In genomic region chr4:35151816-35152572, GRCh38 we compare ENCODE assay signal across 8 cellular contexts.
DNase-seq lines count a peak whose midpoint lies in the region; ATAC-seq and FAIRE-seq lines count a peak whose summit lies in the region.

No MANE protein-coding gene starts in this region.

- peak; percentile 79 for DNase-seq in DMS53 treated with DMSO at 0.1 percent for 48 hours (lab: John Stamatoyannopoulos, UW; ENCODE audit: unreplicated experiment)
- peak; percentile 6 for DNase-seq in HS-5 (ENCODE audit: low read depth)
- DNase-seq in RPMI7951 (ENCODE audit: low read depth): peak; percentile 8
- no peak for DNase-seq in kidney tubule cell (ENCODE audit: low spot score)
- no peak for DNase-seq in stimulated activated CD4-positive, alpha-beta T cell treated with anti-CD3 and anti-CD28 coated beads, Interleukin-4, amount 100 ng/mL, for 1 hour
- no peak for DNase-seq in stimulated activated CD4-positive, alpha-beta T cell treated with anti-CD3 and anti-CD28 coated beads, Interleukin-4, amount 100 ng/mL, for 4 hours

- ATAC-seq in HG02973 (IDR thresholded peaks at IDR 0.05; ENCODE audit: unreplicated experiment): no peak

- peak; percentile 79 for FAIRE-seq in islet of Langerhans (lab: Jason Lieb, UNC)

Comparison
In these comparisons a context has a peak if more than half of its experiments do, and no peak if none do; other contexts are left out.
1. DNase-seq: peak in DMS53 treated with DMSO at 0.1 percent for 48 hours (single experiment), HS-5 (single experiment) and RPMI7951 (single experiment); none in kidney tubule cell (single experiment), stimulated activated CD4-positive, alpha-beta T cell treated with anti-CD3 and anti-CD28 coated beads, Interleukin-4, amount 100 ng/mL, for 1 hour (single experiment) and stimulated activated CD4-positive, alpha-beta T cell treated with anti-CD3 and anti-CD28 coated beads, Interleukin-4, amount 100 ng/mL, for 4 hours (0 of 2).